ENCODE assay signal across 8 cellular contexts in the genomic region with DNA sequence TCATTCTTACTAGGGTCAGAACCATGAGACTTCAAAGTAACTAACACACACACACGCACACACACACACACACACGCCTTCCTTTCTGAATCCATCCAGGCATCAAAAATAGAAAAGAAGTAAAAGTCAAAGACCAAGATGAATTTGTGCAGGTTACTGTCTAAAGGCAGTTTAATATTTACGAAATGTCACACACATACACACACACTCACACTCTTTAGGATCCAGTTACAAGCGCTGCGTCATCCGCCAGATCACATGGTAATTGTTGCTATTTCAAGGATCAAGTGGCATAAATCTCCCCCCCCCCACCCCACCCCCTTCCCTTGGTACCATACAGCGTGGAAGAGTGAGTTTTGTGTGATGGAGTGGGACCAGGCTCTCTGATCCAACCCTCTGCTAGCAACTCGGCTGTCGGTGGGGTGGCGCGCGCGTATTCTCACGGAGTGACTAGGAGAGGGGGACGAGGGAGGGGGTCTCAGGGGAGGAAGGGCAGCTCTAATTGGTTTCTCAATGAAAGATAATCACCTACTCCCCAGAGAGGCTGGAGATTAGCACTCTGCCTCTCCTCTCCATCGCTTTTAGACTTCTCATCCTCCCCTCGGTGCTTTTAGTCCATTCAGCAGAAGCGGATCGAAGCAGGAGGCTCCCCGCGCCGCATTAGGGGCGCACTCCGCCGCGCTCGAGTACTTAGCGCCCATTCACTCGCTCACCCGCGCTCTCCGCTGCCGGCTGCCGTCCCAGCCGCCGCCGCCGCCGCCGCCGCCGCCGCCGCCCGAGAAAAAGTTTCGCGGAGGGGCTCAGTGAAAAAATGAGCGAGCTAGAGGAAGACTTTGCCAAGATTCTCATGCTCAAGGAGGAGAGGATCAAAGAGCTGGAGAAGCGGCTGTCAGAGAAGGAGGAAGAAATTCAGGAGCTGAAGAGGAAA.
DNase-seq lines count a peak whose midpoint lies in the region; ATAC-seq, FAIRE-seq and TF ChIP-seq lines count a peak whose summit lies in the region.

No MANE protein-coding gene starts in this region.

- 1% methylated on average over 33 to 49 of the region's 49 CpGs for WGBS in pancreas, 2 donors

- peak overlapping the region; percentile 42 to 91 (median 73) for H3K27ac ChIP-seq in pancreas

- no peaks in the 10 kb centered on the region for H3K36me3 Mint-ChIP-seq in activated naive CD4-positive, alpha-beta T cell treated with anti-CD3 and anti-CD28 coated beads, Interleukin-2, amount 50 U/mL, for 24 hours
- H3K36me3 Mint-ChIP-seq in activated CD4-positive, alpha-beta memory T cell treated with anti-CD3 and anti-CD28 coated beads, Interleukin-2, amount 10 ng/mL, durations not matched to agents 7 days and 5 days (ENCODE audit: low read depth), result no peaks in the 10 kb centered on the region

- H3K27me3 ChIP-seq in pancreas, result no peaks in the 10 kb centered on the region

- H3K27me3 Mint-ChIP-seq in activated naive CD4-positive, alpha-beta T cell treated with anti-CD3 and anti-CD28 coated beads, Interleukin-2, amount 50 U/mL, for 24 hours, result peaks cover 31% of the 10 kb centered on the region
- peaks cover 42% of the 10 kb centered on the region for H3K27me3 Mint-ChIP-seq in activated CD4-positive, alpha-beta memory T cell treated with anti-CD3 and anti-CD28 coated beads, Interleukin-2, amount 10 ng/mL, durations not matched to agents 7 days and 5 days

- peaks cover 5% of the 10 kb centered on the region for H3K4me1 Mint-ChIP-seq in activated naive CD4-positive, alpha-beta T cell treated with anti-CD3 and anti-CD28 coated beads, Interleukin-2, amount 50 U/mL, for 24 hours
- peaks cover 8% of the 10 kb centered on the region for H3K4me1 Mint-ChIP-seq in activated CD4-positive, alpha-beta memory T cell treated with anti-CD3 and anti-CD28 coated beads, Interleukin-2, amount 10 ng/mL, durations not matched to agents 7 days and 5 days

- intact Hi-C loops in Right ventricle myocardium superior (cut with DNase I), result no loop called here
- intact Hi-C loops in pancreas (cut with DNase I), result no loop called here

- peak overlapping the region; percentile 60 for H3K4me3 Mint-ChIP-seq in activated naive CD4-positive, alpha-beta T cell treated with anti-CD3 and anti-CD28 coated beads, Interleukin-2, amount 50 U/mL, for 24 hours
- peak overlapping the region; percentile 39 for H3K4me3 Mint-ChIP-seq in activated CD4-positive, alpha-beta memory T cell treated with anti-CD3 and anti-CD28 coated beads, Interleukin-2, amount 10 ng/mL, durations not matched to agents 7 days and 5 days

- H3K4me1 ChIP-seq in pancreas, result peaks cover 12 to 14% (median 13%) of the 10 kb centered on the region in 3 donors

- H3K9me3 Mint-ChIP-seq in activated naive CD4-positive, alpha-beta T cell treated with anti-CD3 and anti-CD28 coated beads, Interleukin-2, amount 50 U/mL, for 24 hours, result no peaks in the 10 kb centered on the region
- H3K9me3 Mint-ChIP-seq in activated CD4-positive, alpha-beta memory T cell treated with anti-CD3 and anti-CD28 coated beads, Interleukin-2, amount 10 ng/mL, durations not matched to agents 7 days and 5 days, result no peaks in the 10 kb centered on the region

- peak; percentile 41 for ATAC-seq in Right ventricle myocardium superior (ENCODE audit: poor library complexity)
- ATAC-seq in pancreas, result peak; percentile 37 to 52 (median 44)

- POLR2A ChIA-PET in activated CD4-positive, alpha-beta memory T cell treated with anti-CD3 and anti-CD28 coated beads, Interleukin-2, amount 10 ng/mL, durations not matched to agents 7 days and 5 days (lab: Charles Lee), result no interaction called here

- FAIRE-seq in pancreas (lab: Jason Lieb, UNC), result no peak

- CTCF ChIA-PET in activated CD4-positive, alpha-beta memory T cell treated with anti-CD3 and anti-CD28 coated beads, Interleukin-2, amount 10 ng/mL, durations not matched to agents 7 days and 5 days (lab: Charles Lee), result no interaction called here

- no peak overlapping the region for H3K27ac Mint-ChIP-seq in activated naive CD4-positive, alpha-beta T cell treated with anti-CD3 and anti-CD28 coated beads, Interleukin-2, amount 50 U/mL, for 24 hours
- H3K27ac Mint-ChIP-seq in activated CD4-positive, alpha-beta memory T cell treated with anti-CD3 and anti-CD28 coated beads, Interleukin-2, amount 10 ng/mL, durations not matched to agents 7 days and 5 days, result no peak overlapping the region

- H3K9me3 ChIP-seq in pancreas, result no peaks in the 10 kb centered on the region

- H3K36me3 ChIP-seq in pancreas, result no peaks in the 10 kb centered on the region

- peak overlapping the region; percentile 53 to 76 (median 67) for H3K4me3 ChIP-seq in pancreas

- TF ChIP-seq CTCF in pancreas (IDR thresholded peaks at IDR 0.05), result no peak

- DNase-seq in activated naive CD4-positive, alpha-beta T cell treated with Interleukin-2 at 50 U/mL for 16 hours, result no peak
- no peak for DNase-seq in activated CD4-positive, alpha-beta memory T cell treated with anti-CD3 and anti-CD28 coated beads, Interleukin-2, amount 10 ng/mL, durations not matched to agents 7 days and 5 days
- peak; percentile 69 for DNase-seq in Right ventricle myocardium superior
- DNase-seq in pancreas, result peak; percentile 33 to 72 (median 56)
- no peak for DNase-seq in SHP77 treated with DMSO at 0.1 percent for 48 hours (lab: John Stamatoyannopoulos, UW)
- DNase-seq in RPMI8226, result no peak
- DNase-seq in activated CD4-positive, alpha-beta T cell treated with anti-CD3 and anti-CD28 coated beads, Interleukin-2, amount 50 U/mL, for 4 hours, result no peak

Comparison
In these comparisons a context has a peak if more than half of its experiments do, and no peak if none do; other contexts are left out.
1. DNase-seq: peak in Right ventricle myocardium superior (single experiment) and pancreas (6 of 6); none in activated naive CD4-positive, alpha-beta T cell treated with Interleukin-2 at 50 U/mL for 16 hours (single experiment), activated CD4-positive, alpha-beta memory T cell treated with anti-CD3 and anti-CD28 coated beads, Interleukin-2, amount 10 ng/mL, durations not matched to agents 7 days and 5 days (single experiment), SHP77 treated with DMSO at 0.1 percent for 48 hours (single experiment), RPMI8226 (single experiment) and activated CD4-positive, alpha-beta T cell treated with anti-CD3 and anti-CD28 coated beads, Interleukin-2, amount 50 U/mL, for 4 hours (0 of 2).